15 cellular contexts compared by ENCODE assay signal in the genomic region with DNA sequence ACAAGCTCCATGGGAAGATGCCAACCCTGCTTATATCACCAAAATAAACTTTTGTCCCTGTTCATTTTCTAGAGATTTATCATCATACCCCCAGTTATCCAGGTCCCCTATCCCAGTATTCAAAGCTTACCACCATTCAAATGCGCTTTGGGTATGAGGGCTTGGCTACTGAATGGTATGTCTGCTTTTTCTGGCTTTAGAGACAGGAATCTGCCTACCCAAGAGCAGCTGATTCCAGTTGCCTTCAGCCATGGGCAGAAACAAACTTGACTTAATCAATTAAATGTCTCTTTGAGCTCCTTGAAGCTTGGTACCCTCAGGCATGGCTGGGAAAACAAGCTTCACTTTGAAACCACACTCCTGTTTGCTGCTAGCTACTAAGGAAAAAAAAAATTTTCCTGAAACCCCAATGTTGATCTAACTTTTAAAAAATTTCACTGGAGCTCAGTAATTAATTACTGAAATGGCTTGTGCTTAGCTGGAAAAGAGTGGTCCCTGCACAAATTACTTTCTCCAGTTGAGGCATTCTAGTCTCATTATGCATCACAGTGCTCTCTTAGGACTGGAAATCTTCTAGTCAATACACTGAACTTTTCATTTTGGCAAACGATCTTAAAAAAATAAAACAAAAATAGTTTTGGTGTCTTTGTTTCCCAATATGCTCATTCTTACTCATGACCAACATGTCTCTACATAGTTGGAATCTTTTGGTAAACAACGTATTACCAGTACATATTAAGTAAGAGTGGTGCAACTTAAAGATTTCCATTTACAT.
A peak's percentile ranks its signal among the peaks of the same experiment; 100 is the strongest.
DNase-seq lines count a peak whose midpoint lies in the region; ATAC-seq and TF ChIP-seq lines count a peak whose summit lies in the region.
"Had no signal": no experiment of that assay in that cellular context is flagged by ENCODE, and none has a peak within 500 bp of the region (broad histone marks: within the 10 kb centered on the region; RNA-seq: fewer than 3 reads in every experiment).

No MANE protein-coding gene starts in this region.

- H3K27me3 ChIP-seq in ascending aorta, result no peaks in the 10 kb centered on the region
- H3K27me3 ChIP-seq in smooth muscle cell (ENCODE audit: low read depth), result no peaks in the 10 kb centered on the region
- no peaks in the 10 kb centered on the region for H3K27me3 ChIP-seq in heart left ventricle

- no peaks in the 10 kb centered on the region for H4K20me1 ChIP-seq in smooth muscle cell (ENCODE audit: low read depth)

- intact Hi-C loops in ascending aorta (cut with DNase I) (no loop called here), heart left ventricle (cut with DNase I) (no loop called here)

- H3F3A ChIP-seq in smooth muscle cell (ENCODE audit: low read depth), result peaks cover 8% of the 10 kb centered on the region

- TF ChIP-seq POLR2A in heart left ventricle (IDR thresholded peaks at IDR 0.05), result no peak

- ATAC-seq in GM18873 (IDR thresholded peaks at IDR 0.05; ENCODE audit: low FRiP score, unreplicated experiment) (no peak), heart left ventricle (no peak)
- ATAC-seq: activated naive CD8-positive, alpha-beta T cell treated with anti-CD3 and anti-CD28 coated beads, Interleukin-2, amount 50 U/mL, for 24 hours had no signal

- peak overlapping the region; percentile 35 to 57 for H3K27ac ChIP-seq in ascending aorta
- H3K27ac ChIP-seq in smooth muscle cell (ENCODE audit: low read depth), result peak overlapping the region; percentile 63
- H3K27ac ChIP-seq in heart left ventricle, result peak overlapping the region in 5 of 12 donors; percentile 35 to 70 (median 57)

- peak overlapping the region; percentile 0 for H2AFZ ChIP-seq in smooth muscle cell (ENCODE audit: low read depth)

- H3K9ac ChIP-seq in smooth muscle cell (ENCODE audit: low read depth), result no peak overlapping the region

- no peaks in the 10 kb centered on the region for H3K79me2 ChIP-seq in smooth muscle cell (ENCODE audit: low read depth)

- no peak for TF ChIP-seq CTCF in ascending aorta (IDR thresholded peaks at IDR 0.05)
- no peak for TF ChIP-seq CTCF in fibroblast of villous mesenchyme (IDR thresholded peaks at IDR 0.05; ENCODE audit: insufficient read depth, low read depth, low read length)
- no peak for TF ChIP-seq CTCF in smooth muscle cell (IDR thresholded peaks at IDR 0.05; ENCODE audit: borderline replicate concordance, insufficient read depth, poor library complexity, severe bottlenecking)
- TF ChIP-seq CTCF in heart left ventricle (IDR thresholded peaks at IDR 0.05), result no peak

- peak; percentile 32 for DNase-seq in ELF-1 (ENCODE audit: low read depth, low spot score)
- DNase-seq in ascending aorta (ENCODE audit: low spot score in 2 of 2), result no peak
- peak; percentile 88 for DNase-seq in fibroblast of villous mesenchyme (ENCODE audit: low read depth)
- no peak for DNase-seq in smooth muscle cell (lab: John Stamatoyannopoulos, UW; ENCODE audit: unreplicated experiment)
- DNase-seq in kidney glomerular epithelial cell (lab: John Stamatoyannopoulos, UW), result no peak
- no peak for DNase-seq in SHP77 (lab: John Stamatoyannopoulos, UW)
- no peak for DNase-seq in heart left ventricle
- DNase-seq: activated naive CD8-positive, alpha-beta T cell treated with anti-CD3 and anti-CD28 coated beads, Interleukin-2, amount 50 U/mL, for 24 hours; activated T-cell treated with anti-CD3 and anti-CD28 coated beads for 4 hours; CD4-positive, CD25-positive, alpha-beta regulatory T cell; NCI-H345; stimulated activated CD4-positive, alpha-beta T cell treated with anti-CD3 and anti-CD28 coated beads, Interleukin-2, amount 100 ng/mL, for 24 hours; T-helper 1 cell had no signal

- H3K4me3 ChIP-seq in ascending aorta, result no peak overlapping the region
- H3K4me3 ChIP-seq in fibroblast of villous mesenchyme (ENCODE audit: low read depth, low read length), result no peak overlapping the region
- no peak overlapping the region for H3K4me3 ChIP-seq in smooth muscle cell
- H3K4me3 ChIP-seq in heart left ventricle, result no peak overlapping the region
- H3K4me3 ChIP-seq: HAP-1 had no signal

- H3K36me3 ChIP-seq in ascending aorta (no peaks in the 10 kb centered on the region), smooth muscle cell (ENCODE audit: low read depth) (peaks cover 6% of the 10 kb centered on the region), heart left ventricle (peaks cover 0 to 7% (median 0%) of the 10 kb centered on the region in 9 donors)
- H3K36me3 ChIP-seq: HAP-1 had no signal

- WGBS in smooth muscle cell (ENCODE audit: low lambda C conversion rate), result 57% methylated on average over 3 of the region's 3 CpGs
- WGBS in heart left ventricle, 4 donors, result 68 to 81% (median 78%) methylated on average over 3 of the region's 3 CpGs

- H3K4me1 ChIP-seq in ascending aorta, result peaks cover 0 to 14% of the 10 kb centered on the region in 2 donors
- peaks cover 7% of the 10 kb centered on the region for H3K4me1 ChIP-seq in smooth muscle cell (ENCODE audit: low read depth)
- peaks cover 0 to 23% (median 0%) of the 10 kb centered on the region in 12 donors for H3K4me1 ChIP-seq in heart left ventricle
- H3K4me1 ChIP-seq: HAP-1 had no signal

- peak overlapping the region; percentile 35 for H3K4me2 ChIP-seq in smooth muscle cell

- H3K9me3 ChIP-seq in ascending aorta (no peaks in the 10 kb centered on the region), smooth muscle cell (replicated peaks; ENCODE audit: low read depth) (no peaks in the 10 kb centered on the region), heart left ventricle (peaks cover 0 to 18% (median 0%) of the 10 kb centered on the region in 12 donors)
- H3K9me3 ChIP-seq: HAP-1 had no signal

Comparison
In these comparisons a context has a peak if more than half of its experiments do, and no peak if none do; other contexts are left out.
1. DNase-seq: peak in ELF-1 (single experiment) and fibroblast of villous mesenchyme (single experiment); none in ascending aorta (0 of 2), smooth muscle cell (single experiment), kidney glomerular epithelial cell (single experiment), SHP77 (0 of 2) and heart left ventricle (0 of 5).